8 cellular contexts compared by ENCODE assay signal in the genomic region with DNA sequence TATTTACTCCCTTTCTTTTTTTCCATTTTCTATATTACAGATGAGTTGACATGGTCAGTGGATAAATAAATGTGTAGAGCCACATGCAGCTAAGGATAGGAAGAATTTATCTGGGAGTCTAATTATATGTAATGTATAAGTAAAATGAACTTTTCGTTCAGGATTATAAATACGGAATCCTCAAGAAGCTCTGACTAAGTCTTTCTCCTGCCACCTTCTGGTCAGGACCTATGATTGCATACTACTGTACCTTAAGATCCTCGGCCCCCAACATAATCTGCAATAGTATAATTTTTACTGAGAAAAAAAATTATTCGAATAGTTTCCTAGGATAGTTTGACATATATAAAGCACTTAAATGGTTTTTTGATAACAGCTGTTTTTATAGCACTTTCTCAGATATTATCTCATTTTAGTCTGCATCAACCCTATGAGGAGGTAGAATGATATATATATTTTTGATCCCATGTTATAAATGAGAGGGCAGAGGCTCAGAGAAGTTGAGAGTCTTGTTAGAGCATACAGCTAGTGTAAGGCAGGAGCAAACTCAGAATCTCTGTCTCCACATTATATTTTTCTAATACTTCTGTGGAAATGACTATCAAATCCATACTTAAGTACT. TPM values are rescaled to one million over a fixed set of nuclear protein-coding genes. Genes with fewer than 3 reads are reported as not detected.
A peak's percentile ranks its signal among the peaks of the same experiment; 100 is the strongest.
DNase-seq lines count a peak whose midpoint lies in the region; ATAC-seq, FAIRE-seq and TF ChIP-seq lines count a peak whose summit lies in the region.

No MANE protein-coding gene starts in this region.

- no peak overlapping the region for H3K27ac ChIP-seq in coronary artery

- no peak for FAIRE-seq in D721Med (lab: Jason Lieb, UNC)

- DNase-seq in D721Med (ENCODE audit: insufficient read length, low spot score) (no peak), NT2/D1 (ENCODE audit: low read depth, low spot score) (peak; percentile 23), coronary artery (ENCODE audit: low spot score) (no peak), lung microvascular endothelial cell (ENCODE audit: low read depth in 2 of 2) (peak; percentile 58 to 71), NCI-H187 treated with DMSO at 0.1 percent for 48 hours (lab: John Stamatoyannopoulos, UW) (no peak)
- no peak for DNase-seq in activated CD4-positive, CD25-positive, alpha-beta regulatory T cell treated with anti-CD3 and anti-CD28 coated beads, Interleukin-2, amount 50 U/mL, for 72 hours

- ATAC-seq in GM18519 (IDR thresholded peaks at IDR 0.05; ENCODE audit: low FRiP score, unreplicated experiment) (peak; percentile 67), HG03095 (IDR thresholded peaks at IDR 0.05; ENCODE audit: unreplicated experiment) (peak; percentile 67)

- TF ChIP-seq CTCF in D721Med (IDR thresholded peaks at IDR 0.05; ENCODE audit: insufficient read depth, missing control alignments) (peak; percentile 65), coronary artery (IDR thresholded peaks at IDR 0.05) (peak; percentile 27)

- peaks cover 3% of the 10 kb centered on the region for H3K36me3 ChIP-seq in NT2/D1 (ENCODE audit: insufficient read depth, insufficient read length, low read length)

- no peak overlapping the region for H3K9ac ChIP-seq in NT2/D1 (ENCODE audit: insufficient read length, low read depth)

- no peaks in the 10 kb centered on the region for H3K4me1 ChIP-seq in NT2/D1 (ENCODE audit: insufficient read depth, insufficient read length)

- no peaks in the 10 kb centered on the region for H3K27me3 ChIP-seq in NT2/D1 (ENCODE audit: insufficient read depth, insufficient read length)

- no peaks in the 10 kb centered on the region for H3K9me3 ChIP-seq in NT2/D1 (ENCODE audit: insufficient read depth, low read length)

- no peak overlapping the region for H3K4me3 ChIP-seq in NT2/D1 (ENCODE audit: insufficient read length, low read depth)
- no peak overlapping the region for H3K4me3 ChIP-seq in coronary artery

RNA-seq across cellular contexts. Expression of a gene that starts 36.1 kb away (rescaled TPM):
- 51.9 and 58.5 TPM in 2 replicates for total RNA-seq in lung microvascular endothelial cell

RNA-seq across cellular contexts. Expression of a gene that starts 56.6 kb away (rescaled TPM):
- 1.5 and 3.0 TPM in 2 replicates for total RNA-seq in lung microvascular endothelial cell

Comparison
In these comparisons a context has a peak if more than half of its experiments do, and no peak if none do; other contexts are left out.
1. DNase-seq: peak in NT2/D1 (single experiment) and lung microvascular endothelial cell (2 of 2); none in D721Med (single experiment), coronary artery (single experiment), NCI-H187 treated with DMSO at 0.1 percent for 48 hours (single experiment) and activated CD4-positive, CD25-positive, alpha-beta regulatory T cell treated with anti-CD3 and anti-CD28 coated beads, Interleukin-2, amount 50 U/mL, for 72 hours (single experiment).